Comparison of ENCODE assay signal across 8 cellular contexts in genomic region chr17:72151565-72152391, GRCh38. TPM values are rescaled to one million over a fixed set of nuclear protein-coding genes. Genes with fewer than 3 reads are reported as not detected.
A peak's percentile ranks its signal among the peaks of the same experiment; 100 is the strongest.
DNase-seq lines count a peak whose midpoint lies in the region; ATAC-seq and TF ChIP-seq lines count a peak whose summit lies in the region.

No MANE protein-coding gene starts in this region.

- TF ChIP-seq CTCF in IMR-90 (conservative IDR thresholded peaks at IDR 0.05; ENCODE audit: low read depth, low read length): no peak
- no peak for TF ChIP-seq CTCF in astrocyte of the spinal cord (IDR thresholded peaks at IDR 0.05; ENCODE audit: low read depth, low read length)
- no peak for TF ChIP-seq CTCF in suprapubic skin (IDR thresholded peaks at IDR 0.05)

- peak overlapping the region; percentile 73 for H2BK120ac ChIP-seq in IMR-90 (ENCODE audit: low read depth, low read length)

- peak overlapping the region; percentile 36 for H2AFZ ChIP-seq in IMR-90 (replicated peaks; ENCODE audit: low read length, poor library complexity)

- H4K8ac ChIP-seq in IMR-90 (ENCODE audit: low read depth in 2 of 2, low read length in 2 of 2): peak overlapping the region; percentile 60 to 70; a peak in 3 of 4 replicates

- peak overlapping the region; percentile 8; the same call in 1 of the 2 replicates for H3K9ac ChIP-seq in IMR-90 (ENCODE audit: low read depth, low read length)

- dilution Hi-C loops in IMR-90 (cut with HindIII; ENCODE audit: low sequenced_read_pairs, unreplicated experiment): no loop called here

- peak overlapping the region; percentile 76 for H4K91ac ChIP-seq in IMR-90 (ENCODE audit: insufficient read depth, low read depth, low read length)

- H3K27ac Mint-ChIP-seq in T-helper 17 cell: no peak overlapping the region

- H3K23ac ChIP-seq in IMR-90 (ENCODE audit: low read depth, low read length): peak overlapping the region; percentile 41; the same call in 1 of the 2 replicates

- CTCF ChIA-PET in IMR-90 (lab: Yijun Ruan, JAX): interaction anchor here (1.6 kb wide), 1 partner anchor 27 kb away, joined by 3 read pairs; no protein-coding TSS in a partner anchor

- no peaks in the 10 kb centered on the region for H3K79me1 ChIP-seq in IMR-90 (ENCODE audit: low read depth in 1 of 2, low read length in 2 of 2)

- H2AK9ac ChIP-seq in IMR-90 (replicated peaks; ENCODE audit: low read depth, low read length, poor library complexity): peak overlapping the region; percentile 19

- peak overlapping the region; percentile 78 for H3K4ac ChIP-seq in IMR-90 (ENCODE audit: low read depth, low read length)

- H3K27me3 ChIP-seq in IMR-90 (ENCODE audit: control insufficient read depth, insufficient read depth, low read length) (no peaks in the 10 kb centered on the region), suprapubic skin (peaks cover 2% of the 10 kb centered on the region)

- H3K18ac ChIP-seq in IMR-90 (ENCODE audit: low read depth, low read length): peak overlapping the region; percentile 2; the same call in 1 of the 2 replicates

- TF ChIP-seq POLR2A in IMR-90 (IDR thresholded peaks at IDR 0.05; ENCODE audit: low read depth, low read length): no peak
- no peak for TF ChIP-seq POLR2A in suprapubic skin (IDR thresholded peaks at IDR 0.05)

- H3K36me3 Mint-ChIP-seq in T-helper 17 cell (ENCODE audit: low read depth): no peaks in the 10 kb centered on the region

- in situ Hi-C loops in IMR-90 (cut with MboI; ENCODE audit: low sequenced_read_pairs): no loop called here
- in situ Hi-C loops in astrocyte of the spinal cord (cut with HindIII; ENCODE audit: low sequenced_read_pairs): no loop called here

- no peaks in the 10 kb centered on the region for H3K4me1 Mint-ChIP-seq in T-helper 17 cell

- H3K4me3 ChIP-seq in IMR-90 (ENCODE audit: insufficient read depth, low read depth, low read length) (no peak overlapping the region), astrocyte of the spinal cord (ENCODE audit: low read depth, low read length) (no peak overlapping the region), suprapubic skin (no peak overlapping the region)

- POLR2A ChIA-PET in IMR-90 (lab: Charles Lee; ENCODE audit: unreplicated experiment): no interaction called here

- H3K4me2 ChIP-seq in IMR-90 (ENCODE audit: low read depth, low read length): peak overlapping the region; percentile 27

- no TSS peak for BruUV-seq in IMR-90 (replicated peaks; lab: Mats Ljungman, UMichigan)

- H4K5ac ChIP-seq in IMR-90 (ENCODE audit: low read depth, low read length): no peak overlapping the region; the same call in 1 of the 2 replicates

- H3K9me1 ChIP-seq in IMR-90 (ENCODE audit: insufficient read depth, low read length): peaks cover 9% of the 10 kb centered on the region

- TF ChIP-seq RAD21 in IMR-90 (IDR thresholded peaks at IDR 0.05; ENCODE audit: low read length): no peak

- no peak overlapping the region; the same call in 1 of the 2 replicates for H3K56ac ChIP-seq in IMR-90 (ENCODE audit: extremely low read depth, insufficient read depth, low read length)

- H2BK15ac ChIP-seq in IMR-90 (ENCODE audit: low read depth, low read length): peak overlapping the region; percentile 53; the same call in 2 of the 3 replicates

- 43% methylated on average over 6 of the region's 11 CpGs; no CpG with 5 or more reads in 1 of the 2 experiments for WGBS in IMR-90 (ENCODE audit: extremely low coverage in 2 of 2, insufficient read length in 1 of 2), 2 experiments
- WGBS in suprapubic skin: 46% methylated on average over 10 of the region's 11 CpGs

- no peaks in the 10 kb centered on the region for H4K20me1 ChIP-seq in IMR-90 (ENCODE audit: insufficient read depth, low read length)

- peak overlapping the region; percentile 55 for H3K27ac ChIP-seq in IMR-90 (ENCODE audit: insufficient read depth, low read length)
- peak overlapping the region; percentile 24 for H3K27ac ChIP-seq in suprapubic skin

- peak; percentile 69 for ATAC-seq in IMR-90 (ENCODE audit: low read depth)
- no peak for ATAC-seq in GM19351 (IDR thresholded peaks at IDR 0.05; ENCODE audit: unreplicated experiment)
- ATAC-seq in T-helper 17 cell: no peak
- ATAC-seq in HG03457 (IDR thresholded peaks at IDR 0.05; ENCODE audit: unreplicated experiment): no peak

- H3K27me3 Mint-ChIP-seq in T-helper 17 cell: no peaks in the 10 kb centered on the region

- peak overlapping the region; percentile 52 for H2AK5ac ChIP-seq in IMR-90 (ENCODE audit: low read depth, low read length)

- peaks cover 10% of the 10 kb centered on the region for H3K4me1 ChIP-seq in IMR-90 (ENCODE audit: control insufficient read depth, insufficient read depth, low read length)
- H3K4me1 ChIP-seq in suprapubic skin: peaks cover 6% of the 10 kb centered on the region

- DNase-seq in IMR-90 (peak; percentile 72), astrocyte of the spinal cord (ENCODE audit: low read depth, low spot score) (peak; percentile 61), iris pigment epithelial cell (ENCODE audit: low read depth) (peak; percentile 59), suprapubic skin (ENCODE audit: low spot score in 2 of 2) (no peak), GM19238 (ENCODE audit: insufficient read length, low spot score) (no peak), T-helper 17 cell (no peak)

- H3K36me3 ChIP-seq in IMR-90 (ENCODE audit: control insufficient read depth, insufficient read depth, low read length): no peaks in the 10 kb centered on the region
- H3K36me3 ChIP-seq in suprapubic skin: no peaks in the 10 kb centered on the region

- TF ChIP-seq EP300 in suprapubic skin (IDR thresholded peaks at IDR 0.05): no peak

- peak overlapping the region; percentile 77 for H3K14ac ChIP-seq in IMR-90 (replicated peaks; ENCODE audit: low read depth, low read length)

- peak overlapping the region; percentile 7 for H2BK5ac ChIP-seq in IMR-90 (ENCODE audit: low read depth, low read length, poor library complexity, severe bottlenecking)

- H3K9me3 ChIP-seq in IMR-90 (ENCODE audit: control insufficient read depth, insufficient read depth, low read length) (no peaks in the 10 kb centered on the region), suprapubic skin (no peaks in the 10 kb centered on the region), T-helper 17 cell (ENCODE audit: control insufficient read depth, low read length, poor library complexity, severe bottlenecking) (no peaks in the 10 kb centered on the region)

- intact Hi-C loops in IMR-90 (cut with micrococcal nuclease): no loop called here

- peak overlapping the region; percentile 69 for H2BK20ac ChIP-seq in IMR-90 (ENCODE audit: low read depth, low read length)

- no peak overlapping the region for H3K4me3 Mint-ChIP-seq in T-helper 17 cell

TF ChIP-seq in IMR-90, 13 proteins besides CTCF, POLR2A, EP300 and RAD21:
- TF ChIP-seq CEBPB (IDR thresholded peaks at IDR 0.05; ENCODE audit: low read depth, low read length): no peak
- peak; percentile 51; the same call in 1 of the 2 replicates for TF ChIP-seq FOS (IDR thresholded peaks at IDR 0.05; ENCODE audit: low read depth, low read length)
- TF ChIP-seq NFE2L2 (IDR thresholded peaks at IDR 0.05; ENCODE audit: low read depth, low read length): no peak

RNA-seq across cellular contexts. Expression of gene SOX9, which starts 31.0 kb away (rescaled TPM):
- 4.1 and 8.3 TPM in 2 replicates for total RNA-seq in IMR-90 (2012; rRNA removed)
- 12.7 and 17.6 TPM in 2 replicates for polyA plus RNA-seq in IMR-90 (2012; rRNA removed)
- polyA plus RNA-seq in IMR-90 (2012; cell fraction: cytosol; rRNA removed): 12.5 and 21.1 TPM in 2 replicates
- polyA plus RNA-seq in IMR-90 (2012; cell fraction: nucleus; rRNA removed; ENCODE audit: low replicate concordance): 31.6 and 43.9 TPM in 2 replicates
- 10 to 100 TPM; 30.0 to 52.3 (median 42.9) TPM for total RNA-seq in suprapubic skin
- total RNA-seq in T-helper 17 cell: not detected

Comparison
In these comparisons a context has a peak if more than half of its experiments do, and no peak if none do; other contexts are left out.
1. DNase-seq: peak in IMR-90 (single experiment), astrocyte of the spinal cord (single experiment) and iris pigment epithelial cell (single experiment); none in suprapubic skin (0 of 2), GM19238 (single experiment) and T-helper 17 cell (0 of 3).